22 cellular contexts compared by ENCODE assay signal in genomic region chr6:72403413-72403812, GRCh38.
"Had no signal": no experiment of that assay in that cellular context is flagged by ENCODE, and none has a peak within 500 bp of the region (broad histone marks: within the 10 kb centered on the region; RNA-seq: fewer than 3 reads in every experiment).

No MANE protein-coding gene starts in this region.

- H3K27ac ChIP-seq: RWPE1 had no signal

- DNase-seq: IMR-90, Karpas-422, KG1, MM.1S, NCI-H1092 treated with DMSO at 0.1 percent for 48 hours, NCI-H1436, NCI-H1694, NCI-H1930, NCI-H2081, NCI-H2107, NCI-H2227 treated with DMSO at 0.1 percent for 48 hours, NCI-H446, NCI-H510A, NCI-H524 treated with DMSO at 0.1 percent for 48 hours, NCI-H69, NCI-H774, SHP77, SK-N-SH, SW 1271 had no signal

- H3K9me3 ChIP-seq: SK-N-SH had no signal

- ATAC-seq: HepG2, Panc1 had no signal
